8 cellular contexts compared by ENCODE assay signal in the genomic region with DNA sequence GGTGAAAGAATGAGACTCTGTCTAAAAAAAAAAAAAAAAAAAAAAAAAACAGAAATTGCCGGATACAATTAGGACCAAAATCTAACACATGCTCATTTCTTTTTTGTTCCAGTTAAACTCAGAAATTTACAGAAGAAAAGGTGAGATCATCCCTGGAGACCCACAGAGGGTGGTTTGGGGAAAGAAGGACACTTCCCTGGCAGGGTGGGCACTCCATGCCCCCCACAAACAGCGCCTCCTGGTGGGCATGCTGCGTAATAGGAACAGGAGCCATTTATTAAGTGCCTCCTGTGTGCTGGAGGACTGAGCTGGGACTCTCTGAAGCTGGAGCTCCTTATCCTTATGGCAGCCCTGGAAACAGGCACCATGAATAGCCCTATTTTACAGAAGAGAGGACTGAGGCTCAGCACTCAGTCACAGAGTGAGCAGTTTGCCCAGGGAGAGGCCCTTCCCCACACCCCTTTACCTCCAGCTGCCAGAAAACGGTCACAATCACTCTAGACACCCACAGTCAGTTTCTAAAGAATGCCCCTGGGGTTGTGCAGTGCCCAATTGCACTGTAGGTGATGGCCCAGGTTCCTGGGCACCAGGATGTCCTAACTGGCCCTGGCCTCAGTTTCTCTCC. TPM values are rescaled to one million over a fixed set of nuclear protein-coding genes. Genes with fewer than 3 reads are reported as not detected.
DNase-seq lines count a peak whose midpoint lies in the region; ATAC-seq and TF ChIP-seq lines count a peak whose summit lies in the region.

No MANE protein-coding gene starts in this region.

- 0 out of 2 replicates have a peak, but pooled peaks cover 2% of the 10 kb centered on the region for H3K4me1 ChIP-seq in Panc1 (ENCODE audit: control insufficient read depth, insufficient read depth, low read length)
- H3K4me1 ChIP-seq in spleen: peaks cover 0 to 15% (median 0%) of the 10 kb centered on the region in 6 donors

- TF ChIP-seq CTCF in Panc1 (IDR thresholded peaks at IDR 0.05) (peak; percentile 88), spleen (IDR thresholded peaks at IDR 0.05 in 8 of 11, conservative IDR thresholded peaks at IDR 0.05 in 3 of 11) (peak in 10 of 11 experiments; percentile 20 to 66 (median 56))

- H3K27me3 Mint-ChIP-seq in effector memory CD8-positive, alpha-beta T cell: no peaks in the 10 kb centered on the region

- no peak overlapping the region for H3K4me3 ChIP-seq in Panc1 (ENCODE audit: low read depth in 2 of 2, low read length in 2 of 2)
- H3K4me3 ChIP-seq in spleen: no peak overlapping the region

- BruUV-seq in Panc1 (replicated peaks; lab: Mats Ljungman, UMichigan): no TSS peak

- 45 to 70% (median 58%) methylated on average over 4 of the region's 4 CpGs for WGBS in spleen, 5 donors

- H3K36me3 Mint-ChIP-seq in effector memory CD8-positive, alpha-beta T cell (ENCODE audit: insufficient read depth): no peaks in the 10 kb centered on the region

- H3K9me3 ChIP-seq in Panc1 (ENCODE audit: control insufficient read depth, insufficient read depth, low read depth, low read length): no peaks in the 10 kb centered on the region
- H3K9me3 ChIP-seq in spleen: no peaks in the 10 kb centered on the region

- no peak for TF ChIP-seq POLR2A in spleen (IDR thresholded peaks at IDR 0.05)

- intact Hi-C loops in Panc1 (cut with micrococcal nuclease; ENCODE audit: unreplicated experiment): no loop called here
- intact Hi-C loops in spleen (cut with DNase I; ENCODE audit: low total_unique reads): no loop called here

- no peak overlapping the region for H3K27ac Mint-ChIP-seq in effector memory CD8-positive, alpha-beta T cell

- no peaks in the 10 kb centered on the region for H3K36me3 ChIP-seq in Panc1 (ENCODE audit: control insufficient read depth, insufficient read depth, low read length)
- H3K36me3 ChIP-seq in spleen: peaks cover 0 to 52% (median 0%) of the 10 kb centered on the region in 6 donors

- DNase-seq in activated CD4-positive, alpha-beta T cell treated with anti-CD3 and anti-CD28 coated beads for 48 hours: peak; percentile 45
- DNase-seq in activated CD4-positive, alpha-beta T cell treated with anti-CD3 and anti-CD28 coated beads for 1 hour: no peak
- DNase-seq in Panc1 (ENCODE audit: low read depth, low spot score) (no peak), spleen (no peak), T-helper 2 cell (no peak)
- DNase-seq in effector memory CD8-positive, alpha-beta T cell: peak; percentile 16 to 29 (median 26)

- ATAC-seq in Panc1 (peak; percentile 36; the same call in 1 of the 2 replicates), GM19023 (IDR thresholded peaks at IDR 0.05; ENCODE audit: unreplicated experiment) (no peak), GM18498 (IDR thresholded peaks at IDR 0.05; ENCODE audit: unreplicated experiment) (no peak)
- peak; percentile 43 for ATAC-seq in effector memory CD8-positive, alpha-beta T cell (replicated peaks)

- H3K27me3 ChIP-seq in Panc1 (ENCODE audit: control insufficient read depth, insufficient read depth, low read length) (no peaks in the 10 kb centered on the region), spleen (replicated peaks in 1 of 7) (no peaks in the 10 kb centered on the region)

- CTCF ChIA-PET in Panc1 (lab: Charles Lee): interaction anchor here (0.5 to 1.0 kb wide), 11 partner anchors 9 to 525 kb away, joined by 3 to 13 read pairs (median 5); a partner anchor contains a TSS

- POLR2A ChIA-PET in Panc1 (lab: Charles Lee): interaction anchor here (0.9 kb wide), 1 partner anchor 22 kb away, joined by 5 read pairs; a partner anchor contains a TSS

- peaks cover 5 to 11% of the 10 kb centered on the region in 2 donors for H3K4me1 Mint-ChIP-seq in effector memory CD8-positive, alpha-beta T cell (ENCODE audit: low read depth in 2 of 2)

- H3K27ac ChIP-seq in Panc1 (ENCODE audit: low read length) (no peak overlapping the region), spleen (no peak overlapping the region)

- in situ Hi-C loops in Panc1 (cut with HindIII; ENCODE audit: low pct_unique_long_range_greater_than_20kb, low sequenced_read_pairs): no loop called here

- H3K9me3 Mint-ChIP-seq in effector memory CD8-positive, alpha-beta T cell: no peaks in the 10 kb centered on the region

- H3K4me3 Mint-ChIP-seq in effector memory CD8-positive, alpha-beta T cell: no peak overlapping the region

RNA-seq across cellular contexts. Expression of a gene that starts 10.1 kb away (rescaled TPM):
- not detected for total RNA-seq in Panc1 (2021; ENCODE audit: unreplicated experiment)
- polyA plus RNA-seq in Panc1 (2012; ENCODE audit: insufficient read length): 0.33 TPM
- 10 to 100 TPM; 11.7 to 48.1 (median 20.3) TPM for total RNA-seq in spleen
- 10 to 100 TPM; 10.2 to 15.9 (median 12.1) TPM for polyA plus RNA-seq in spleen

RNA-seq across cellular contexts. Expression of a gene that starts 13.0 kb away (rescaled TPM):
- total RNA-seq in Panc1 (2021; ENCODE audit: unreplicated experiment) (44.9 TPM), spleen (10 to 100 TPM; 18.2 to 32.0 (median 29.4) TPM)
- polyA plus RNA-seq in Panc1 (2012; ENCODE audit: insufficient read length): 64.9 TPM
- 10 to 100 TPM; 13.6 to 25.7 (median 13.7) TPM for polyA plus RNA-seq in spleen

RNA-seq across cellular contexts. Expression of a gene that starts 22.3 kb away (rescaled TPM):
- total RNA-seq in Panc1 (2021; ENCODE audit: unreplicated experiment) (30.3 TPM), spleen (10 to 100 TPM; 15.2 to 30.5 (median 18.7) TPM)
- polyA plus RNA-seq in Panc1 (2012; ENCODE audit: insufficient read length): 47.0 TPM
- 10 to 100 TPM; 13.1 to 21.7 (median 19.8) TPM for polyA plus RNA-seq in spleen

Comparison
In these comparisons a context has a peak if more than half of its experiments do, and no peak if none do; other contexts are left out.
1. DNase-seq: peak in activated CD4-positive, alpha-beta T cell treated with anti-CD3 and anti-CD28 coated beads for 48 hours (single experiment) and effector memory CD8-positive, alpha-beta T cell (3 of 3); none in activated CD4-positive, alpha-beta T cell treated with anti-CD3 and anti-CD28 coated beads for 1 hour (single experiment), Panc1 (single experiment), spleen (single experiment) and T-helper 2 cell (0 of 5).
2. ATAC-seq: peak in Panc1 (single experiment) and effector memory CD8-positive, alpha-beta T cell (single experiment); none in GM19023 (single experiment) and GM18498 (single experiment).
3. RNA of a gene that starts 10.1 kb away (total RNA-seq): 11.7 to 48.1 TPM in spleen; not detected in Panc1 (single experiment); every median in the first group is over 10 times any median in the second.